ENCODE assay signal across 8 cellular contexts in genomic region chr18:48924621-48925601, GRCh38. TPM values are rescaled to one million over a fixed set of nuclear protein-coding genes. Genes with fewer than 3 reads are reported as not detected.
DNase-seq lines count a peak whose midpoint lies in the region; ATAC-seq, FAIRE-seq and TF ChIP-seq lines count a peak whose summit lies in the region.

No MANE protein-coding gene starts in this region.

- peak in 1 of 5 donors; percentile 43 for DNase-seq in CD8-positive, alpha-beta memory T cell
- DNase-seq in SK-N-MC (ENCODE audit: low read depth, low spot score): no peak
- DNase-seq in endothelial cell of umbilical vein (ENCODE audit: low read depth, low spot score): peak; percentile 20
- DNase-seq in progenitor cell of endocrine pancreas (ENCODE audit: low spot score, unreplicated experiment): no peak
- no peak for DNase-seq in COR-L47 (lab: John Stamatoyannopoulos, UW)
- DNase-seq in 8988T: no peak
- no peak for DNase-seq in NCI-H524 treated with DMSO at 0.1 percent for 48 hours (lab: John Stamatoyannopoulos, UW)

- H3K4me1 Mint-ChIP-seq in CD8-positive, alpha-beta memory T cell: peaks cover 77 to 92% (median 83%) of the 10 kb centered on the region in 3 donors
- H3K4me1 Mint-ChIP-seq in progenitor cell of endocrine pancreas (ENCODE audit: low read depth): peaks cover 64% of the 10 kb centered on the region

- no peaks in the 10 kb centered on the region for H3K9me3 ChIP-seq in CD8-positive, alpha-beta memory T cell (ENCODE audit: low read length)
- no peaks in the 10 kb centered on the region for H3K9me3 ChIP-seq in SK-N-MC (ENCODE audit: low read depth, low read length)
- no peaks in the 10 kb centered on the region for H3K9me3 ChIP-seq in endothelial cell of umbilical vein (replicated peaks; ENCODE audit: control insufficient read depth, insufficient read depth, low read length)

- H3K27me3 ChIP-seq in CD8-positive, alpha-beta memory T cell (ENCODE audit: insufficient read depth, low read length, poor library complexity, severe bottlenecking): no peaks in the 10 kb centered on the region
- no peaks in the 10 kb centered on the region for H3K27me3 ChIP-seq in endothelial cell of umbilical vein (ENCODE audit: control insufficient read depth in 2 of 2, insufficient read depth in 2 of 2, low read length in 2 of 2)

- no peaks in the 10 kb centered on the region for H3K36me3 ChIP-seq in CD8-positive, alpha-beta memory T cell (ENCODE audit: insufficient read depth, low read length)
- H3K36me3 ChIP-seq in SK-N-MC (ENCODE audit: insufficient read depth, low read length) (peaks cover 15% of the 10 kb centered on the region; the same call in 1 of the 2 replicates), endothelial cell of umbilical vein (ENCODE audit: control insufficient read depth in 2 of 2, extremely low read depth in 1 of 2, insufficient read depth in 2 of 2, low read length in 2 of 2) (peaks cover 0 to 9% of the 10 kb centered on the region in 2 experiments)

- peak overlapping the region; percentile 50 for H2AFZ ChIP-seq in endothelial cell of umbilical vein (ENCODE audit: low read depth, low read length)

- H3K9me1 ChIP-seq in endothelial cell of umbilical vein (replicated peaks; ENCODE audit: control insufficient read depth, extremely low read depth, insufficient read depth, low read length): no peaks in the 10 kb centered on the region

- CTCF ChIA-PET in CD8-positive, alpha-beta memory T cell (lab: Charles Lee): interaction anchor here (0.9 to 2.5 kb wide), 4 partner anchors 15 to 73 kb away, joined by 3 to 6 read pairs (median 3); no protein-coding TSS in a partner anchor
- CTCF ChIA-PET in endothelial cell of umbilical vein (lab: Charles Lee): interaction anchor here (0.7 to 2.2 kb wide), 15 partner anchors 8 to 314 kb away, joined by 3 to 6 read pairs (median 4); no protein-coding TSS in a partner anchor

- no TSS peak for BruUV-seq in endothelial cell of umbilical vein (replicated peaks; lab: Mats Ljungman, UMichigan)

- TF ChIP-seq CTCF in endothelial cell of umbilical vein (IDR thresholded peaks at IDR 0.05; ENCODE audit: extremely low read depth in 1 of 2, insufficient read depth in 1 of 2, low read depth in 1 of 2, low read length in 2 of 2): no peak
- no peak for TF ChIP-seq CTCF in progenitor cell of endocrine pancreas (IDR thresholded peaks at IDR 0.05; ENCODE audit: unreplicated experiment)

- H3K9me3 Mint-ChIP-seq in CD8-positive, alpha-beta memory T cell: peaks cover 0 to 2% (median 0%) of the 10 kb centered on the region in 5 donors
- H3K9me3 Mint-ChIP-seq in progenitor cell of endocrine pancreas (ENCODE audit: low read depth): no peaks in the 10 kb centered on the region

- dilution Hi-C loops in endothelial cell of umbilical vein (cut with MboI; ENCODE audit: extremely low pct_ligation_motif_present, low sequenced_read_pairs): no loop called here

- H3K4me1 ChIP-seq in CD8-positive, alpha-beta memory T cell (ENCODE audit: insufficient read depth, low read length): peaks cover 68% of the 10 kb centered on the region
- peaks cover 58% of the 10 kb centered on the region for H3K4me1 ChIP-seq in endothelial cell of umbilical vein (ENCODE audit: control insufficient read depth, extremely low read depth, insufficient read depth, low read length)

- peaks cover 4 to 51% (median 11%) of the 10 kb centered on the region in 3 donors for H3K36me3 Mint-ChIP-seq in CD8-positive, alpha-beta memory T cell
- H3K36me3 Mint-ChIP-seq in progenitor cell of endocrine pancreas (ENCODE audit: insufficient read depth): peaks cover 20% of the 10 kb centered on the region

- H3K27me3 Mint-ChIP-seq in CD8-positive, alpha-beta memory T cell: peaks cover 0 to 4% of the 10 kb centered on the region in 2 donors
- H3K27me3 Mint-ChIP-seq in progenitor cell of endocrine pancreas: no peaks in the 10 kb centered on the region

- peak; percentile 83 for FAIRE-seq in endothelial cell of umbilical vein (lab: Jason Lieb, UNC)

- H3K79me2 ChIP-seq in endothelial cell of umbilical vein (ENCODE audit: control insufficient read depth, insufficient read depth, low read length): peaks cover 12% of the 10 kb centered on the region

- H3K27ac ChIP-seq in CD8-positive, alpha-beta memory T cell (ENCODE audit: low read depth, low read length): peak overlapping the region; percentile 3
- peak overlapping the region; percentile 97 for H3K27ac ChIP-seq in SK-N-MC
- H3K27ac ChIP-seq in endothelial cell of umbilical vein (ENCODE audit: insufficient read depth, low read depth, low read length): peak overlapping the region; percentile 22

- ATAC-seq in GM18520 (IDR thresholded peaks at IDR 0.05; ENCODE audit: unreplicated experiment): no peak

- no peak overlapping the region for H3K4me2 ChIP-seq in endothelial cell of umbilical vein (ENCODE audit: insufficient read depth, low read length)

- intact Hi-C loops in endothelial cell of umbilical vein (cut with micrococcal nuclease): no loop called here

- H3K4me3 ChIP-seq in CD8-positive, alpha-beta memory T cell (ENCODE audit: low read length): no peak overlapping the region
- H3K4me3 ChIP-seq in SK-N-MC: peak overlapping the region; percentile 47
- no peak overlapping the region for H3K4me3 ChIP-seq in endothelial cell of umbilical vein (replicated peaks in 1 of 3; ENCODE audit: insufficient read depth in 1 of 3, low read depth in 1 of 3, low read length in 3 of 3)

- H3K9ac ChIP-seq in SK-N-MC (ENCODE audit: insufficient read length): peak overlapping the region; percentile 62
- peak overlapping the region; percentile 14 for H3K9ac ChIP-seq in endothelial cell of umbilical vein (replicated peaks; ENCODE audit: extremely low read depth, insufficient read depth, low read length)

- peak overlapping the region; percentile 59 to 86 (median 78) for H3K4me3 Mint-ChIP-seq in CD8-positive, alpha-beta memory T cell
- peak overlapping the region; percentile 45 for H3K4me3 Mint-ChIP-seq in progenitor cell of endocrine pancreas (ENCODE audit: low read depth)

- POLR2A ChIA-PET in CD8-positive, alpha-beta memory T cell (lab: Charles Lee): interaction anchor here (0.7 to 0.9 kb wide), 2 partner anchors 25 to 140 kb away, joined by 3 to 4 read pairs; no protein-coding TSS in a partner anchor
- POLR2A ChIA-PET in endothelial cell of umbilical vein (lab: Charles Lee): no interaction called here

- peak overlapping the region; percentile 42 to 96 (median 87) for H3K27ac Mint-ChIP-seq in CD8-positive, alpha-beta memory T cell
- peak overlapping the region; percentile 79 for H3K27ac Mint-ChIP-seq in progenitor cell of endocrine pancreas

- no peak for TF ChIP-seq POLR2A in endothelial cell of umbilical vein (IDR thresholded peaks at IDR 0.05; ENCODE audit: low read depth, low read length)

- no peaks in the 10 kb centered on the region for H4K20me1 ChIP-seq in endothelial cell of umbilical vein (replicated peaks; ENCODE audit: control insufficient read depth, extremely low read depth, insufficient read depth, low read length)

TF ChIP-seq in endothelial cell of umbilical vein, 7 proteins besides CTCF, POLR2A, EP300 and RAD21:
- no peak for TF ChIP-seq JUN (IDR thresholded peaks at IDR 0.05; ENCODE audit: borderline replicate concordance, insufficient read depth, insufficient read length, low read depth)
- no peak for TF ChIP-seq FOS (IDR thresholded peaks at IDR 0.05; ENCODE audit: borderline replicate concordance, insufficient read depth, low read length)
- no peak for TF ChIP-seq MAX (IDR thresholded peaks at IDR 0.05; ENCODE audit: insufficient read depth, insufficient read length)
- TF ChIP-seq GATA2 (IDR thresholded peaks at IDR 0.05; ENCODE audit: insufficient read depth, insufficient read length, low read depth, low read length): no peak
- TF ChIP-seq POLR2AphosphoS5 (IDR thresholded peaks at IDR 0.05; ENCODE audit: insufficient read depth, low read depth, low read length): no peak
- TF ChIP-seq MYC (IDR thresholded peaks at IDR 0.05; ENCODE audit: low read depth, low read length): no peak
- no peak for TF ChIP-seq EZH2 (IDR thresholded peaks at IDR 0.05; ENCODE audit: borderline replicate concordance, low read depth, low read length, severe bottlenecking)

RNA-seq across cellular contexts. Expression of gene SMAD7, which starts 25.9 kb away (rescaled TPM):
- total RNA-seq in CD8-positive, alpha-beta memory T cell: 10 to 100 TPM; 23.3 TPM
- 7.0 TPM for polyA plus RNA-seq in CD8-positive, alpha-beta memory T cell
- total RNA-seq in endothelial cell of umbilical vein (3.6 and 4.6 TPM in 2 replicates), progenitor cell of endocrine pancreas (24.3 and 27.8 TPM in 2 replicates)
- 8.0 and 10.2 TPM in 2 replicates for polyA plus RNA-seq in endothelial cell of umbilical vein
- polyA plus RNA-seq in endothelial cell of umbilical vein (2011; cell fraction: cytosol; rRNA removed): 4.5 TPM in 2 replicates
- polyA plus RNA-seq in endothelial cell of umbilical vein (2011; cell fraction: nucleus; rRNA removed): 5.0 and 9.0 TPM in 2 replicates
- 1.9 and 3.2 TPM in 2 replicates for polyA plus RNA-seq in endothelial cell of umbilical vein (2012)
- 12.6 and 15.2 TPM in 2 replicates for polyA minus RNA-seq in endothelial cell of umbilical vein
- polyA minus RNA-seq in endothelial cell of umbilical vein (2011; cell fraction: cytosol; rRNA and poly(A)+ RNA removed): 20.6 TPM
- 8.1 and 15.0 TPM in 2 replicates for polyA minus RNA-seq in endothelial cell of umbilical vein (2011; cell fraction: nucleus; rRNA and poly(A)+ RNA removed)

Comparison
In these comparisons a context has a peak if more than half of its experiments do, and no peak if none do; other contexts are left out.
1. H3K27ac ChIP-seq: peak in every context shown above with its lines; median percentile 97 in SK-N-MC; 22 in endothelial cell of umbilical vein; 3 in CD8-positive, alpha-beta memory T cell.